ENCODE assay signal across 1 cellular context in the genomic region with DNA sequence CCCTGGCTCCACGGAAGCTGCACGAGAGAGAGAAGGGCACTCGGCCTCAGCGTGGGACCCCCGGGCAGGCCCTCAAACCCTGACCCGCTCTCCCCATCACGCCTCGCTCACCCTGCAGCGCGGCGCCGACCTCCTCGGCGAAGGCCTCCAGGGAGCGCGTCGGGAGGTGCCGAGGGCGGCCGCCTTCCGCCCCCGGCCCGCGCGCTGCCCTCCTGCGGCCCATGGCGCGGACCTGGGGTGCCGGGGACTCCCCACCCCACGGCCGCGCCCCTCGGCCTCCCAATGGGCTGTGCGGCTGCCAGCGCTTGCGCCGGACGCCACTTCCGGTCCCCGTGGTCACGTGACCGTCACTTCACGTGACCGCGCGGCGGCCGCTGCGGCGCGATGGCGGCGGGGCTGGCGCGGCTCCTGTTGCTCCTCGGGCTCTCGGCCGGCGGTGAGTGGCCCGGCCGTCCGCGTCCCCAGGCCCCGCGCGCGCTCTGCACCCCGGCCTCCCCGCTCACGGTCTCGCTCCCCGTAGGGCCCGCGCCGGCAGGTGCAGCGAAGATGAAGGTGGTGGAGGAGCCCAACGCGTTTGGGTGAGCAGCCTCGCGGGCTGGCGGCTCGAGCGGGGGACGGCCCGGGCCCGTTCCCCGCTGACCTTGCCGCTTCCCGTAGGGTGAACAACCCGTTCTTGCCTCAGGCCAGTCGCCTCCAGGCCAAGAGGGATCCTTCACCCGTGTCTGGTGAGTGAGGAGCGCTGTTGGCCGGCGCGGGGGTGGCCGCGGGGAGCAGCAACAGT.
TF ChIP-seq lines count a peak whose summit lies in the region.

A gene (plus strand): TSS at position 350 of the 781 bp plus-strand sequence. CDS start 35 bp downstream, at position 385.
A gene (minus strand): TSS at position 297 of the 781 bp plus-strand sequence. CDS start 74 bp downstream, at position 223.

TF ChIP-seq in HepG2, 621 proteins besides CTCF, POLR2A, EP300 and RAD21 (continues in another document):
- TF ChIP-seq SMC3 (IDR thresholded peaks at IDR 0.05; ENCODE audit: low read length) (no peak), KLF11 (CRISPR knock-in tag; IDR thresholded peaks at IDR 0.05) (no peak), DPF2 (CRISPR knock-in tag; IDR thresholded peaks at IDR 0.05; ENCODE audit: borderline replicate concordance, low read depth) (no peak), ZBTB20 (CRISPR knock-in tag; IDR thresholded peaks at IDR 0.05; ENCODE audit: borderline replicate concordance, low read depth) (no peak), RFXAP (CRISPR knock-in tag; IDR thresholded peaks at IDR 0.05; ENCODE audit: borderline replicate concordance) (peak; percentile 85; the same call in 1 of the 2 replicates), ZNF737 (CRISPR knock-in tag; IDR thresholded peaks at IDR 0.05; ENCODE audit: borderline replicate concordance) (no peak), ZFYVE20 (CRISPR knock-in tag; IDR thresholded peaks at IDR 0.05; ENCODE audit: borderline replicate concordance, low read depth) (no peak), ARNTL (CRISPR knock-in tag; IDR thresholded peaks at IDR 0.05) (0 out of 2 replicates have a peak, but pooled peaks have one; percentile 60), KDM3A (CRISPR knock-in tag; IDR thresholded peaks at IDR 0.05; ENCODE audit: low read depth) (no peak), CHCHD3 (CRISPR knock-in tag; IDR thresholded peaks at IDR 0.05) (no peak), ZNF562 (CRISPR knock-in tag; IDR thresholded peaks at IDR 0.05; ENCODE audit: borderline replicate concordance) (no peak), ZNF264 (CRISPR knock-in tag; IDR thresholded peaks at IDR 0.05) (no peak), ZNF432 (CRISPR knock-in tag; IDR thresholded peaks at IDR 0.05; ENCODE audit: borderline replicate concordance) (no peak), PTBP1 (IDR thresholded peaks at IDR 0.05; ENCODE audit: low read depth, low read length, poor library complexity, severe bottlenecking) (no peak), SP140L (CRISPR knock-in tag; IDR thresholded peaks at IDR 0.05; ENCODE audit: borderline replicate concordance) (no peak), NR2F2 (IDR thresholded peaks at IDR 0.05; ENCODE audit: borderline replicate concordance, low read depth) (no peak), NR3C1 (CRISPR knock-in tag; IDR thresholded peaks at IDR 0.05) (no peak), ATAD3A (CRISPR knock-in tag; IDR thresholded peaks at IDR 0.05) (no peak), RBAK (CRISPR knock-in tag; IDR thresholded peaks at IDR 0.05) (no peak), NFE2L1 (CRISPR knock-in tag; IDR thresholded peaks at IDR 0.05; ENCODE audit: borderline replicate concordance) (no peak), SKI (IDR thresholded peaks at IDR 0.05; ENCODE audit: partially characterized antibody) (peak; percentile 55), POLR2G (IDR thresholded peaks at IDR 0.05; ENCODE audit: low read depth, low read length) (peak; percentile 76), ZNF430 (CRISPR knock-in tag; IDR thresholded peaks at IDR 0.05) (0 out of 2 replicates have a peak, but pooled peaks have one; percentile 12), ZNF841 (CRISPR knock-in tag; IDR thresholded peaks at IDR 0.05; ENCODE audit: borderline replicate concordance) (no peak), ZNF644 (CRISPR knock-in tag; IDR thresholded peaks at IDR 0.05; ENCODE audit: low read depth) (no peak), ZNF160 (CRISPR knock-in tag; IDR thresholded peaks at IDR 0.05) (0 out of 2 replicates have a peak, but pooled peaks have one; percentile 16), ZNF788 (CRISPR knock-in tag; IDR thresholded peaks at IDR 0.05; ENCODE audit: borderline replicate concordance) (peak; percentile 81; the same call in 1 of the 2 replicates), HNRNPK (IDR thresholded peaks at IDR 0.05; ENCODE audit: low read depth, low read length, poor library complexity, severe bottlenecking) (peak; percentile 23), ZSCAN20 (CRISPR knock-in tag; IDR thresholded peaks at IDR 0.05; ENCODE audit: borderline replicate concordance) (no peak; the same call in 1 of the 2 replicates), NCOR1 (IDR thresholded peaks at IDR 0.05; ENCODE audit: borderline replicate concordance, low read length) (no peak), NFE2L2 (IDR thresholded peaks at IDR 0.05; ENCODE audit: low read length) (no peak), ZNF850 (CRISPR knock-in tag; conservative IDR thresholded peaks at IDR 0.05) (no peak), ELF1 (CRISPR knock-in tag; IDR thresholded peaks at IDR 0.05) (peak; percentile 87), MED1 (CRISPR knock-in tag; IDR thresholded peaks at IDR 0.05) (peak; percentile 75)
- TF ChIP-seq, protein P1, sequence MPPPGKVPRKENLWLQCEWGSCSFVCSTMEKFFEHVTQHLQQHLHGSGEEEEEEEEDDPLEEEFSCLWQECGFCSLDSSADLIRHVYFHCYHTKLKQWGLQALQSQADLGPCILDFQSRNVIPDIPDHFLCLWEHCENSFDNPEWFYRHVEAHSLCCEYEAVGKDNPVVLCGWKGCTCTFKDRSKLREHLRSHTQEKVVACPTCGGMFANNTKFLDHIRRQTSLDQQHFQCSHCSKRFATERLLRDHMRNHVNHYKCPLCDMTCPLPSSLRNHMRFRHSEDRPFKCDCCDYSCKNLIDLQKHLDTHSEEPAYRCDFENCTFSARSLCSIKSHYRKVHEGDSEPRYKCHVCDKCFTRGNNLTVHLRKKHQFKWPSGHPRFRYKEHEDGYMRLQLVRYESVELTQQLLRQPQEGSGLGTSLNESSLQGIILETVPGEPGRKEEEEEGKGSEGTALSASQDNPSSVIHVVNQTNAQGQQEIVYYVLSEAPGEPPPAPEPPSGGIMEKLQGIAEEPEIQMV (CRISPR knock-in tag; IDR thresholded peaks at IDR 0.05; ENCODE audit: low read depth) = peak; percentile 84; the same call in 1 of the 2 replicates
- TF ChIP-seq, protein P2, sequence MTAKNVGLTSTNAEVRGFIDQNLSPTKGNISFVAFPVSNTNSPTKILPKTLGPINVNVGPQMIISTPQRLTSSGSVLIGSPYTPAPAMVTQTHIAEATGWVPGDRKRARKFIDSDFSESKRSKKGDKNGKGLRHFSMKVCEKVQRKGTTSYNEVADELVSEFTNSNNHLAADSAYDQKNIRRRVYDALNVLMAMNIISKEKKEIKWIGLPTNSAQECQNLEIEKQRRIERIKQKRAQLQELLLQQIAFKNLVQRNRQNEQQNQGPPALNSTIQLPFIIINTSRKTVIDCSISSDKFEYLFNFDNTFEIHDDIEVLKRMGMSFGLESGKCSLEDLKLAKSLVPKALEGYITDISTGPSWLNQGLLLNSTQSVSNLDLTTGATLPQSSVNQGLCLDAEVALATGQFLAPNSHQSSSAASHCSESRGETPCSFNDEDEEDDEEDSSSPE (CRISPR knock-in tag; IDR thresholded peaks at IDR 0.05) = no peak
- TF ChIP-seq, protein P3, sequence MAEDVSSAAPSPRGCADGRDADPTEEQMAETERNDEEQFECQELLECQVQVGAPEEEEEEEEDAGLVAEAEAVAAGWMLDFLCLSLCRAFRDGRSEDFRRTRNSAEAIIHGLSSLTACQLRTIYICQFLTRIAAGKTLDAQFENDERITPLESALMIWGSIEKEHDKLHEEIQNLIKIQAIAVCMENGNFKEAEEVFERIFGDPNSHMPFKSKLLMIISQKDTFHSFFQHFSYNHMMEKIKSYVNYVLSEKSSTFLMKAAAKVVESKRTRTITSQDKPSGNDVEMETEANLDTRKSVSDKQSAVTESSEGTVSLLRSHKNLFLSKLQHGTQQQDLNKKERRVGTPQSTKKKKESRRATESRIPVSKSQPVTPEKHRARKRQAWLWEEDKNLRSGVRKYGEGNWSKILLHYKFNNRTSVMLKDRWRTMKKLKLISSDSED (CRISPR knock-in tag; IDR thresholded peaks at IDR 0.05) = no peak
- TF ChIP-seq, protein P4, sequence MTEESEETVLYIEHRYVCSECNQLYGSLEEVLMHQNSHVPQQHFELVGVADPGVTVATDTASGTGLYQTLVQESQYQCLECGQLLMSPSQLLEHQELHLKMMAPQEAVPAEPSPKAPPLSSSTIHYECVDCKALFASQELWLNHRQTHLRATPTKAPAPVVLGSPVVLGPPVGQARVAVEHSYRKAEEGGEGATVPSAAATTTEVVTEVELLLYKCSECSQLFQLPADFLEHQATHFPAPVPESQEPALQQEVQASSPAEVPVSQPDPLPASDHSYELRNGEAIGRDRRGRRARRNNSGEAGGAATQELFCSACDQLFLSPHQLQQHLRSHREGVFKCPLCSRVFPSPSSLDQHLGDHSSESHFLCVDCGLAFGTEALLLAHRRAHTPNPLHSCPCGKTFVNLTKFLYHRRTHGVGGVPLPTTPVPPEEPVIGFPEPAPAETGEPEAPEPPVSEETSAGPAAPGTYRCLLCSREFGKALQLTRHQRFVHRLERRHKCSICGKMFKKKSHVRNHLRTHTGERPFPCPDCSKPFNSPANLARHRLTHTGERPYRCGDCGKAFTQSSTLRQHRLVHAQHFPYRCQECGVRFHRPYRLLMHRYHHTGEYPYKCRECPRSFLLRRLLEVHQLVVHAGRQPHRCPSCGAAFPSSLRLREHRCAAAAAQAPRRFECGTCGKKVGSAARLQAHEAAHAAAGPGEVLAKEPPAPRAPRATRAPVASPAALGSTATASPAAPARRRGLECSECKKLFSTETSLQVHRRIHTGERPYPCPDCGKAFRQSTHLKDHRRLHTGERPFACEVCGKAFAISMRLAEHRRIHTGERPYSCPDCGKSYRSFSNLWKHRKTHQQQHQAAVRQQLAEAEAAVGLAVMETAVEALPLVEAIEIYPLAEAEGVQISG (CRISPR knock-in tag; IDR thresholded peaks at IDR 0.05) = peak; percentile 95
- TF ChIP-seq, protein P5, sequence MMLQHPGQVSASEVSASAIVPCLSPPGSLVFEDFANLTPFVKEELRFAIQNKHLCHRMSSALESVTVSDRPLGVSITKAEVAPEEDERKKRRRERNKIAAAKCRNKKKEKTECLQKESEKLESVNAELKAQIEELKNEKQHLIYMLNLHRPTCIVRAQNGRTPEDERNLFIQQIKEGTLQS (CRISPR knock-in tag; IDR thresholded peaks at IDR 0.05) = no peak; the same call in 1 of the 2 replicates
- TF ChIP-seq, protein P6, sequence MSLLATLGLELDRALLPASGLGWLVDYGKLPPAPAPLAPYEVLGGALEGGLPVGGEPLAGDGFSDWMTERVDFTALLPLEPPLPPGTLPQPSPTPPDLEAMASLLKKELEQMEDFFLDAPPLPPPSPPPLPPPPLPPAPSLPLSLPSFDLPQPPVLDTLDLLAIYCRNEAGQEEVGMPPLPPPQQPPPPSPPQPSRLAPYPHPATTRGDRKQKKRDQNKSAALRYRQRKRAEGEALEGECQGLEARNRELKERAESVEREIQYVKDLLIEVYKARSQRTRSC (CRISPR knock-in tag; IDR thresholded peaks at IDR 0.05; ENCODE audit: low read depth) = no peak
- TF ChIP-seq, protein P7, sequence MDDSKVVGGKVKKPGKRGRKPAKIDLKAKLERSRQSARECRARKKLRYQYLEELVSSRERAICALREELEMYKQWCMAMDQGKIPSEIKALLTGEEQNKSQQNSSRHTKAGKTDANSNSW (CRISPR knock-in tag; IDR thresholded peaks at IDR 0.05; ENCODE audit: borderline replicate concordance) = no peak
- TF ChIP-seq, protein P8, sequence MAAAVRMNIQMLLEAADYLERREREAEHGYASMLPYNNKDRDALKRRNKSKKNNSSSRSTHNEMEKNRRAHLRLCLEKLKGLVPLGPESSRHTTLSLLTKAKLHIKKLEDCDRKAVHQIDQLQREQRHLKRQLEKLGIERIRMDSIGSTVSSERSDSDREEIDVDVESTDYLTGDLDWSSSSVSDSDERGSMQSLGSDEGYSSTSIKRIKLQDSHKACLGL (CRISPR knock-in tag; IDR thresholded peaks at IDR 0.05) = no peak
- TF ChIP-seq, protein P9, sequence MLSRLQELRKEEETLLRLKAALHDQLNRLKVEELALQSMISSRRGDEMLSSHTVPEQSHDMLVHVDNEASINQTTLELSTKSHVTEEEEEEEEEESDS (CRISPR knock-in tag; IDR thresholded peaks at IDR 0.05; ENCODE audit: borderline replicate concordance) = no peak
- TF ChIP-seq, protein P10, sequence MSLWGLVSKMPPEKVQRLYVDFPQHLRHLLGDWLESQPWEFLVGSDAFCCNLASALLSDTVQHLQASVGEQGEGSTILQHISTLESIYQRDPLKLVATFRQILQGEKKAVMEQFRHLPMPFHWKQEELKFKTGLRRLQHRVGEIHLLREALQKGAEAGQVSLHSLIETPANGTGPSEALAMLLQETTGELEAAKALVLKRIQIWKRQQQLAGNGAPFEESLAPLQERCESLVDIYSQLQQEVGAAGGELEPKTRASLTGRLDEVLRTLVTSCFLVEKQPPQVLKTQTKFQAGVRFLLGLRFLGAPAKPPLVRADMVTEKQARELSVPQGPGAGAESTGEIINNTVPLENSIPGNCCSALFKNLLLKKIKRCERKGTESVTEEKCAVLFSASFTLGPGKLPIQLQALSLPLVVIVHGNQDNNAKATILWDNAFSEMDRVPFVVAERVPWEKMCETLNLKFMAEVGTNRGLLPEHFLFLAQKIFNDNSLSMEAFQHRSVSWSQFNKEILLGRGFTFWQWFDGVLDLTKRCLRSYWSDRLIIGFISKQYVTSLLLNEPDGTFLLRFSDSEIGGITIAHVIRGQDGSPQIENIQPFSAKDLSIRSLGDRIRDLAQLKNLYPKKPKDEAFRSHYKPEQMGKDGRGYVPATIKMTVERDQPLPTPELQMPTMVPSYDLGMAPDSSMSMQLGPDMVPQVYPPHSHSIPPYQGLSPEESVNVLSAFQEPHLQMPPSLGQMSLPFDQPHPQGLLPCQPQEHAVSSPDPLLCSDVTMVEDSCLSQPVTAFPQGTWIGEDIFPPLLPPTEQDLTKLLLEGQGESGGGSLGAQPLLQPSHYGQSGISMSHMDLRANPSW (CRISPR knock-in tag; IDR thresholded peaks at IDR 0.05; ENCODE audit: borderline replicate concordance) = no peak
- TF ChIP-seq, protein P11, sequence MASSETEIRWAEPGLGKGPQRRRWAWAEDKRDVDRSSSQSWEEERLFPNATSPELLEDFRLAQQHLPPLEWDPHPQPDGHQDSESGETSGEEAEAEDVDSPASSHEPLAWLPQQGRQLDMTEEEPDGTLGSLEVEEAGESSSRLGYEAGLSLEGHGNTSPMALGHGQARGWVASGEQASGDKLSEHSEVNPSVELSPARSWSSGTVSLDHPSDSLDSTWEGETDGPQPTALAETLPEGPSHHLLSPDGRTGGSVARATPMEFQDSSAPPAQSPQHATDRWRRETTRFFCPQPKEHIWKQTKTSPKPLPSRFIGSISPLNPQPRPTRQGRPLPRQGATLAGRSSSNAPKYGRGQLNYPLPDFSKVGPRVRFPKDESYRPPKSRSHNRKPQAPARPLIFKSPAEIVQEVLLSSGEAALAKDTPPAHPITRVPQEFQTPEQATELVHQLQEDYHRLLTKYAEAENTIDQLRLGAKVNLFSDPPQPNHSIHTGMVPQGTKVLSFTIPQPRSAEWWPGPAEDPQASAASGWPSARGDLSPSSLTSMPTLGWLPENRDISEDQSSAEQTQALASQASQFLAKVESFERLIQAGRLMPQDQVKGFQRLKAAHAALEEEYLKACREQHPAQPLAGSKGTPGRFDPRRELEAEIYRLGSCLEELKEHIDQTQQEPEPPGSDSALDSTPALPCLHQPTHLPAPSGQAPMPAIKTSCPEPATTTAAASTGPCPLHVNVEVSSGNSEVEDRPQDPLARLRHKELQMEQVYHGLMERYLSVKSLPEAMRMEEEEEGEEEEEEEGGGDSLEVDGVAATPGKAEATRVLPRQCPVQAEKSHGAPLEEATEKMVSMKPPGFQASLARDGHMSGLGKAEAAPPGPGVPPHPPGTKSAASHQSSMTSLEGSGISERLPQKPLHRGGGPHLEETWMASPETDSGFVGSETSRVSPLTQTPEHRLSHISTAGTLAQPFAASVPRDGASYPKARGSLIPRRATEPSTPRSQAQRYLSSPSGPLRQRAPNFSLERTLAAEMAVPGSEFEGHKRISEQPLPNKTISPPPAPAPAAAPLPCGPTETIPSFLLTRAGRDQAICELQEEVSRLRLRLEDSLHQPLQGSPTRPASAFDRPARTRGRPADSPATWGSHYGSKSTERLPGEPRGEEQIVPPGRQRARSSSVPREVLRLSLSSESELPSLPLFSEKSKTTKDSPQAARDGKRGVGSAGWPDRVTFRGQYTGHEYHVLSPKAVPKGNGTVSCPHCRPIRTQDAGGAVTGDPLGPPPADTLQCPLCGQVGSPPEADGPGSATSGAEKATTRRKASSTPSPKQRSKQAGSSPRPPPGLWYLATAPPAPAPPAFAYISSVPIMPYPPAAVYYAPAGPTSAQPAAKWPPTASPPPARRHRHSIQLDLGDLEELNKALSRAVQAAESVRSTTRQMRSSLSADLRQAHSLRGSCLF (CRISPR knock-in tag; IDR thresholded peaks at IDR 0.05; ENCODE audit: borderline replicate concordance) = no peak
